10 cellular contexts compared by ENCODE assay signal in genomic region chr17:80980397-80981061, GRCh38. TPM values are rescaled to one million over a fixed set of nuclear protein-coding genes. Genes with fewer than 3 reads are reported as not detected.
DNase-seq lines count a peak whose midpoint lies in the region; ATAC-seq and TF ChIP-seq lines count a peak whose summit lies in the region.
"Had no signal": no experiment of that assay in that cellular context is flagged by ENCODE, and none has a peak within 500 bp of the region (broad histone marks: within the 10 kb centered on the region; RNA-seq: fewer than 3 reads in every experiment).

No MANE protein-coding gene starts in this region.

- no peak for TF ChIP-seq POLR2A in adrenal gland (IDR thresholded peaks at IDR 0.05)

- H3K79me2 ChIP-seq in smooth muscle cell (ENCODE audit: low read depth) = no peaks in the 10 kb centered on the region
- H3K79me2 ChIP-seq in PC-9 (ENCODE audit: low read depth) = no peaks in the 10 kb centered on the region

- peak overlapping the region; percentile 77 for H3K4me2 ChIP-seq in smooth muscle cell
- no peak overlapping the region for H3K4me2 ChIP-seq in PC-9

- ATAC-seq in left lung = no peak

- H3K27ac ChIP-seq in smooth muscle cell (ENCODE audit: low read depth) (no peak overlapping the region), PC-9 (no peak overlapping the region), left lung (no peak overlapping the region), adrenal gland (no peak overlapping the region)

- H3K36me3 Mint-ChIP-seq in T-helper 1 cell treated with Interleukin-12 subunit alpha and Interleukin-12 subunit beta and Interleukin-4 antibody, amounts not matched to agents 30 μg/mL and 1 μg/mL, for 36 hours (ENCODE audit: low read depth) = no peaks in the 10 kb centered on the region
- no peaks in the 10 kb centered on the region for H3K36me3 Mint-ChIP-seq in endothelial cell (ENCODE audit: low read depth, unreplicated experiment)

- H3K36me3 ChIP-seq in smooth muscle cell (ENCODE audit: low read depth) = no peaks in the 10 kb centered on the region
- no peaks in the 10 kb centered on the region for H3K36me3 ChIP-seq in PC-9 (ENCODE audit: low read depth)
- H3K36me3 ChIP-seq in left lung = no peaks in the 10 kb centered on the region
- H3K36me3 ChIP-seq in adrenal gland (replicated peaks in 1 of 2) = no peaks in the 10 kb centered on the region

- 64% methylated on average over 5 of the region's 7 CpGs for WGBS in smooth muscle cell (ENCODE audit: low lambda C conversion rate)
- WGBS in adrenal gland, 4 donors = 44 to 55% (median 55%) methylated on average over 7 of the region's 7 CpGs

- no peak overlapping the region for H2AFZ ChIP-seq in smooth muscle cell (ENCODE audit: low read depth)
- H2AFZ ChIP-seq in PC-9 = no peak overlapping the region

- H3K4me3 Mint-ChIP-seq in T-helper 1 cell treated with Interleukin-12 subunit alpha and Interleukin-12 subunit beta and Interleukin-4 antibody, amounts not matched to agents 30 μg/mL and 1 μg/mL, for 36 hours = peak overlapping the region; percentile 52
- H3K4me3 Mint-ChIP-seq in endothelial cell (ENCODE audit: unreplicated experiment) = peak overlapping the region; percentile 70
- H3K4me3 Mint-ChIP-seq: central memory CD8-positive, alpha-beta T cell had no signal

- no peaks in the 10 kb centered on the region for H3K4me1 ChIP-seq in smooth muscle cell (ENCODE audit: low read depth)
- no peaks in the 10 kb centered on the region for H3K4me1 ChIP-seq in PC-9 (replicated peaks; ENCODE audit: insufficient read depth)
- H3K4me1 ChIP-seq in left lung = peaks cover 5 to 7% of the 10 kb centered on the region in 2 donors
- H3K4me1 ChIP-seq in adrenal gland (replicated peaks in 1 of 2) = peaks cover 4 to 8% of the 10 kb centered on the region in 2 donors

- H3F3A ChIP-seq in smooth muscle cell (ENCODE audit: low read depth) (peaks cover 5% of the 10 kb centered on the region), PC-9 (ENCODE audit: insufficient read depth, low read depth) (no peaks in the 10 kb centered on the region)

- BruUV-seq in PC-9 (replicated peaks; lab: Mats Ljungman, UMichigan) = no TSS peak

- peaks cover 7% of the 10 kb centered on the region for H3K4me1 Mint-ChIP-seq in T-helper 1 cell treated with Interleukin-12 subunit alpha and Interleukin-12 subunit beta and Interleukin-4 antibody, amounts not matched to agents 30 μg/mL and 1 μg/mL, for 36 hours (ENCODE audit: low read depth)
- H3K4me1 Mint-ChIP-seq in endothelial cell (ENCODE audit: unreplicated experiment) = peaks cover 5% of the 10 kb centered on the region

- CTCF ChIA-PET in PC-9 (lab: Charles Lee) = no interaction called here

- H3K27ac Mint-ChIP-seq in T-helper 1 cell treated with Interleukin-12 subunit alpha and Interleukin-12 subunit beta and Interleukin-4 antibody, amounts not matched to agents 30 μg/mL and 1 μg/mL, for 36 hours = peak overlapping the region; percentile 56
- H3K27ac Mint-ChIP-seq in endothelial cell (ENCODE audit: unreplicated experiment) = no peak overlapping the region

- H4K20me1 ChIP-seq in smooth muscle cell (ENCODE audit: low read depth) (no peaks in the 10 kb centered on the region), PC-9 (ENCODE audit: insufficient read depth) (no peaks in the 10 kb centered on the region)

- POLR2A ChIA-PET in PC-9 (lab: Charles Lee; ENCODE audit: unreplicated experiment) = no interaction called here

- H3K9me3 Mint-ChIP-seq in T-helper 1 cell treated with Interleukin-12 subunit alpha and Interleukin-12 subunit beta and Interleukin-4 antibody, amounts not matched to agents 30 μg/mL and 1 μg/mL, for 36 hours = no peaks in the 10 kb centered on the region
- H3K9me3 Mint-ChIP-seq in endothelial cell (ENCODE audit: unreplicated experiment) = no peaks in the 10 kb centered on the region
- H3K9me3 Mint-ChIP-seq: central memory CD8-positive, alpha-beta T cell had no signal

- H3K27me3 ChIP-seq in smooth muscle cell (ENCODE audit: low read depth) (no peaks in the 10 kb centered on the region), PC-9 (ENCODE audit: insufficient read depth, low read depth) (no peaks in the 10 kb centered on the region), left lung (peaks cover 0 to 24% of the 10 kb centered on the region in 2 donors), adrenal gland (no peaks in the 10 kb centered on the region)

- DNase-seq in T-helper 1 cell (no peak), RKO (ENCODE audit: low spot score) (peak; percentile 54), endothelial cell (ENCODE audit: low spot score) (no peak), smooth muscle cell (lab: John Stamatoyannopoulos, UW; ENCODE audit: unreplicated experiment) (no peak), PC-9 (no peak), left lung (no peak), adrenal gland (no peak)
- DNase-seq: NCI-H146 had no signal

- H3K27me3 Mint-ChIP-seq in T-helper 1 cell treated with Interleukin-12 subunit alpha and Interleukin-12 subunit beta and Interleukin-4 antibody, amounts not matched to agents 30 μg/mL and 1 μg/mL, for 36 hours (ENCODE audit: low read depth) = peaks cover 11% of the 10 kb centered on the region
- peaks cover 3% of the 10 kb centered on the region for H3K27me3 Mint-ChIP-seq in endothelial cell (ENCODE audit: unreplicated experiment)

- H3K9ac ChIP-seq in smooth muscle cell (ENCODE audit: low read depth) = no peak overlapping the region

- intact Hi-C loops in PC-9 (cut with micrococcal nuclease; ENCODE audit: unreplicated experiment) (loop anchor here (5.0 kb wide), 1 partner anchor 553 kb away; no protein-coding TSS in a partner anchor), left lung (cut with DNase I) (loop anchor here in 1 of 2 donors (5.0 kb wide), 1 partner anchor 553 kb away; no protein-coding TSS in a partner anchor), adrenal gland (cut with DNase I) (loop anchor here (2.0 to 5.0 kb wide), 2 partner anchors 553 to 554 kb away; no protein-coding TSS in a partner anchor)

- TF ChIP-seq CTCF in endothelial cell (IDR thresholded peaks at IDR 0.05; ENCODE audit: unreplicated experiment) (no peak), smooth muscle cell (IDR thresholded peaks at IDR 0.05; ENCODE audit: borderline replicate concordance, insufficient read depth, poor library complexity, severe bottlenecking) (no peak), PC-9 (conservative IDR thresholded peaks at IDR 0.05) (no peak), left lung (IDR thresholded peaks at IDR 0.05) (no peak), adrenal gland (IDR thresholded peaks at IDR 0.05) (no peak)

- H3K9me3 ChIP-seq in smooth muscle cell (replicated peaks; ENCODE audit: low read depth) (no peaks in the 10 kb centered on the region), PC-9 (ENCODE audit: insufficient read depth, low read depth) (no peaks in the 10 kb centered on the region), left lung (no peaks in the 10 kb centered on the region), adrenal gland (replicated peaks in 1 of 3) (no peaks in the 10 kb centered on the region)

- H3K9me2 ChIP-seq in PC-9 (ENCODE audit: insufficient read depth) = no peaks in the 10 kb centered on the region

- H3K4me3 ChIP-seq in smooth muscle cell (no peak overlapping the region), PC-9 (no peak overlapping the region), left lung (no peak overlapping the region), adrenal gland (no peak overlapping the region)

RNA-seq across cellular contexts. Expression of gene CHMP6, which starts 11.1 kb away (rescaled TPM):
- total RNA-seq in endothelial cell (ENCODE audit: unreplicated experiment) = 34.3 TPM
- total RNA-seq in smooth muscle cell = 5.8 and 11.9 TPM in 2 replicates
- polyA plus RNA-seq in smooth muscle cell = 21.5 and 30.9 TPM in 2 replicates
- total RNA-seq in PC-9 (2021) = 17.4 and 18.1 TPM in 2 replicates
- 10 to 100 TPM; 28.2 to 32.7 TPM for total RNA-seq in left lung
- 10 to 100 TPM; 22.6 to 35.3 (median 27.0) TPM for total RNA-seq in adrenal gland
- 10 to 100 TPM; 23.8 to 33.7 (median 24.4) TPM for polyA plus RNA-seq in adrenal gland

RNA-seq across cellular contexts. Expression of gene BAIAP2, which starts 54.4 kb away (rescaled TPM):
- total RNA-seq in endothelial cell (ENCODE audit: unreplicated experiment) = 67.8 TPM
- total RNA-seq in smooth muscle cell = 27.8 and 41.9 TPM in 2 replicates
- polyA plus RNA-seq in smooth muscle cell = 26.6 and 47.2 TPM in 2 replicates
- 109 and 125 TPM in 2 replicates for total RNA-seq in PC-9 (2021)
- total RNA-seq in left lung = 100 to 1,000 TPM in 1 of 2 donors, 10 to 100 TPM in 1; 76.3 to 135 TPM
- total RNA-seq in adrenal gland = 10 to 100 TPM in 7 of 8 donors, 1 to 10 TPM in 1; 7.8 to 19.9 (median 15.3) TPM
- 10 to 100 TPM in 2 of 3 donors, 1 to 10 TPM in 1; 8.7 to 33.4 (median 12.1) TPM for polyA plus RNA-seq in adrenal gland
